Comparison of ENCODE assay signal across 1 cellular context in the genomic region with DNA sequence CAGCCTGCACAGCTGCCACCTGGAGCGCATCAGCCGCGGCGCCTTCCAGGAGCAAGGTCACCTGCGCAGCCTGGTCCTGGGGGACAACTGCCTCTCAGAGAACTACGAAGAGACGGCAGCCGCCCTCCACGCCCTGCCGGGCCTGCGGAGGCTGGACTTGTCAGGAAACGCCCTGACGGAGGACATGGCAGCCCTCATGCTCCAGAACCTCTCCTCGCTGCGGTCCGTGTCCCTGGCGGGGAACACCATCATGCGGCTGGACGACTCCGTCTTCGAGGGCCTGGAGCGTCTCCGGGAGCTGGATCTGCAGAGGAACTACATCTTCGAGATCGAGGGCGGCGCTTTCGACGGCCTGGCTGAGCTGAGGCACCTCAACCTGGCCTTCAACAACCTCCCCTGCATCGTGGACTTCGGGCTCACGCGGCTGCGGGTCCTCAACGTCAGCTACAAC.
TF ChIP-seq lines count a peak whose summit lies in the region.

No MANE protein-coding gene starts in this region.

TF ChIP-seq in H1, 55 proteins besides CTCF, POLR2A, EP300 and RAD21:
- TF ChIP-seq, protein P1, sequence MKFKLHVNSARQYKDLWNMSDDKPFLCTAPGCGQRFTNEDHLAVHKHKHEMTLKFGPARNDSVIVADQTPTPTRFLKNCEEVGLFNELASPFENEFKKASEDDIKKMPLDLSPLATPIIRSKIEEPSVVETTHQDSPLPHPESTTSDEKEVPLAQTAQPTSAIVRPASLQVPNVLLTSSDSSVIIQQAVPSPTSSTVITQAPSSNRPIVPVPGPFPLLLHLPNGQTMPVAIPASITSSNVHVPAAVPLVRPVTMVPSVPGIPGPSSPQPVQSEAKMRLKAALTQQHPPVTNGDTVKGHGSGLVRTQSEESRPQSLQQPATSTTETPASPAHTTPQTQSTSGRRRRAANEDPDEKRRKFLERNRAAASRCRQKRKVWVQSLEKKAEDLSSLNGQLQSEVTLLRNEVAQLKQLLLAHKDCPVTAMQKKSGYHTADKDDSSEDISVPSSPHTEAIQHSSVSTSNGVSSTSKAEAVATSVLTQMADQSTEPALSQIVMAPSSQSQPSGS (IDR thresholded peaks at IDR 0.05; ENCODE audit: low read length), result no peak
- no peak for TF ChIP-seq JUND (IDR thresholded peaks at IDR 0.05; ENCODE audit: low read length)
- TF ChIP-seq RXRA (IDR thresholded peaks at IDR 0.05; ENCODE audit: insufficient read depth, low read depth, low read length), result no peak
- no peak for TF ChIP-seq CBX8 (IDR thresholded peaks at IDR 0.05; ENCODE audit: borderline replicate concordance, low read depth, low read length)
- TF ChIP-seq NANOG (IDR thresholded peaks at IDR 0.05; ENCODE audit: insufficient read depth, low read depth, low read length, poor library complexity, severe bottlenecking), result no peak
- TF ChIP-seq PHF8 (conservative IDR thresholded peaks at IDR 0.05; ENCODE audit: low read depth, low read length), result no peak
- TF ChIP-seq CREB1 (IDR thresholded peaks at IDR 0.05), result no peak
- no peak for TF ChIP-seq SP1 (IDR thresholded peaks at IDR 0.05; ENCODE audit: low read depth, low read length)
- no peak for TF ChIP-seq RNF2 (IDR thresholded peaks at IDR 0.05; ENCODE audit: borderline replicate concordance, low read depth, low read length, missing control alignments, poor library complexity, severe bottlenecking)
- TF ChIP-seq CEBPB (IDR thresholded peaks at IDR 0.05; ENCODE audit: low read depth, low read length), result no peak
